8 cellular contexts compared by ENCODE assay signal in genomic region chr12:54411398-54412241, GRCh38. TPM values are rescaled to one million over a fixed set of nuclear protein-coding genes. Genes with fewer than 3 reads are reported as not detected.
DNase-seq lines count a peak whose midpoint lies in the region; ATAC-seq, FAIRE-seq and TF ChIP-seq lines count a peak whose summit lies in the region.

No MANE protein-coding gene starts in this region.

- H3K36me3 ChIP-seq in astrocyte (ENCODE audit: insufficient read depth, low read length): peaks cover 29% of the 10 kb centered on the region

- H3K4me1 Mint-ChIP-seq in astrocyte (ENCODE audit: low read depth, unreplicated experiment): peaks cover 36% of the 10 kb centered on the region

- no peak for TF ChIP-seq CTCF in astrocyte (IDR thresholded peaks at IDR 0.05; ENCODE audit: insufficient read depth, low read depth, low read length)

- FAIRE-seq in astrocyte (lab: Jason Lieb, UNC): peak; percentile 78

- H3K27me3 ChIP-seq in astrocyte (ENCODE audit: insufficient read depth, low read length): no peaks in the 10 kb centered on the region

- DNase-seq in EL (peak; percentile 99), SIG-M5 treated with dmso at 0.1 percent for 504 hours (lab: John Stamatoyannopoulos, UW; ENCODE audit: unreplicated experiment) (peak; percentile 91), astrocyte (ENCODE audit: low read depth) (peak; percentile 89), iris pigment epithelial cell (ENCODE audit: low read depth) (peak; percentile 90), NCI-H2196 (lab: John Stamatoyannopoulos, UW; ENCODE audit: unreplicated experiment) (no peak)
- DNase-seq in stimulated activated CD8-positive, alpha-beta memory T cell treated with anti-CD3 and anti-CD28 coated beads, Interleukin-4, amount 100 ng/mL, for 48 hours: peak; percentile 76

- H3K79me2 ChIP-seq in astrocyte (ENCODE audit: insufficient read depth, low read length): peaks cover 77% of the 10 kb centered on the region

- H3K4me1 ChIP-seq in astrocyte (ENCODE audit: insufficient read depth, low read length): peaks cover 46% of the 10 kb centered on the region

- H3K9ac ChIP-seq in astrocyte (ENCODE audit: low read length): peak overlapping the region; percentile 62

- no peak overlapping the region for H3K4me3 ChIP-seq in astrocyte (ENCODE audit: insufficient read depth, low read depth, low read length)

- peak overlapping the region; percentile 66 for H3K27ac Mint-ChIP-seq in astrocyte (ENCODE audit: unreplicated experiment)

- no peaks in the 10 kb centered on the region for H3K9me3 ChIP-seq in astrocyte (ENCODE audit: insufficient read depth, low read depth, low read length)

- peak overlapping the region; percentile 73 for H3K4me2 ChIP-seq in astrocyte (ENCODE audit: low read length)

- ATAC-seq in GM21390 (IDR thresholded peaks at IDR 0.05; ENCODE audit: unreplicated experiment) (no peak), HG02610 (IDR thresholded peaks at IDR 0.05; ENCODE audit: unreplicated experiment) (no peak)

- no peak overlapping the region for H3K4me3 Mint-ChIP-seq in astrocyte (ENCODE audit: unreplicated experiment)

- peak overlapping the region; percentile 70 for H3K27ac ChIP-seq in astrocyte (ENCODE audit: low read depth, low read length)

- peaks cover 12% of the 10 kb centered on the region for H3K36me3 Mint-ChIP-seq in astrocyte (ENCODE audit: low read depth, unreplicated experiment)

- H3K9me3 Mint-ChIP-seq in astrocyte (ENCODE audit: unreplicated experiment): no peaks in the 10 kb centered on the region

- no peaks in the 10 kb centered on the region for H3K27me3 Mint-ChIP-seq in astrocyte (ENCODE audit: low read depth, unreplicated experiment)

- H2AFZ ChIP-seq in astrocyte (ENCODE audit: low read depth, low read length): no peak overlapping the region

- H4K20me1 ChIP-seq in astrocyte (ENCODE audit: insufficient read depth, low read length): peaks cover 85% of the 10 kb centered on the region

RNA-seq across cellular contexts. Expression of gene ITGA5, which starts 7.4 kb away (rescaled TPM):
- total RNA-seq in astrocyte: 317 and 382 TPM in 2 replicates

RNA-seq across cellular contexts. Expression of gene ZNF385A, which starts 27.1 kb away (rescaled TPM):
- 23.0 and 24.4 TPM in 2 replicates for total RNA-seq in astrocyte

RNA-seq across cellular contexts. Expression of gene GPR84, which starts 47.3 kb away (rescaled TPM):
- total RNA-seq in astrocyte: not detected in 2 replicates
